In genomic region chr5:59709833-59710232, GRCh38 we compare ENCODE assay signal across 14 cellular contexts.
A peak's percentile ranks its signal among the peaks of the same experiment; 100 is the strongest.
DNase-seq lines count a peak whose midpoint lies in the region; ATAC-seq, FAIRE-seq and TF ChIP-seq lines count a peak whose summit lies in the region.
"Had no signal": no experiment of that assay in that cellular context is flagged by ENCODE, and none has a peak within 500 bp of the region (broad histone marks: within the 10 kb centered on the region; RNA-seq: fewer than 3 reads in every experiment).

No MANE protein-coding gene starts in this region.

- H3K23ac ChIP-seq in H1 (ENCODE audit: insufficient read length) (no peak overlapping the region), mesenchymal stem cell (ENCODE audit: low read length in 2 of 2) (no peak overlapping the region)

- no peak for ATAC-seq in GM18861 (IDR thresholded peaks at IDR 0.05; ENCODE audit: unreplicated experiment)
- ATAC-seq: stimulated activated effector memory CD8-positive, alpha-beta T cell treated with anti-CD3 and anti-CD28 coated beads, Interleukin-12 subunit alpha, Interleukin-12 subunit beta, amount 100 ng/mL, for 72 hours had no signal

- H3K9me3 ChIP-seq in H1 (ENCODE audit: insufficient read depth in 2 of 2, low read depth in 1 of 2, low read length in 1 of 2) (peaks cover 18 to 21% of the 10 kb centered on the region in 2 experiments), mesenchymal stem cell (ENCODE audit: control insufficient read depth, low read length) (no peaks in the 10 kb centered on the region), kidney (ENCODE audit: control insufficient read depth in 1 of 2, low read length in 2 of 2) (peaks cover 0 to 2% of the 10 kb centered on the region in 2 donors)

- H3K36me3 ChIP-seq in H1 (ENCODE audit: control insufficient read depth in 2 of 4, insufficient read depth in 4 of 4, low read length in 3 of 4): peaks cover 0 to 13% (median 6%) of the 10 kb centered on the region in 4 experiments; a peak in 3 of 8 replicates
- no peaks in the 10 kb centered on the region for H3K36me3 ChIP-seq in mesenchymal stem cell (ENCODE audit: control insufficient read depth in 1 of 2, insufficient read depth in 2 of 2, low read depth in 1 of 2, low read length in 2 of 2)
- no peaks in the 10 kb centered on the region for H3K36me3 ChIP-seq in kidney (ENCODE audit: control insufficient read depth in 1 of 2, insufficient read depth in 2 of 2, low read length in 2 of 2)
- H3K36me3 ChIP-seq: BLaER1 treated with 17β-estradiol and CSF1 and Interleukin-3, amounts not matched to agents 10 nM and 100 nM had no signal

- no peaks in the 10 kb centered on the region for H3K27me3 ChIP-seq in H1 (replicated peaks in 1 of 4; ENCODE audit: control insufficient read depth in 3 of 4, extremely low read depth in 1 of 4, insufficient read depth in 3 of 4, low read length in 3 of 4)
- no peaks in the 10 kb centered on the region for H3K27me3 ChIP-seq in mesenchymal stem cell (ENCODE audit: control insufficient read depth in 1 of 2, insufficient read depth in 1 of 2, low read length in 2 of 2)
- H3K27me3 ChIP-seq: BLaER1 treated with 17β-estradiol and CSF1 and Interleukin-3, amounts not matched to agents 10 nM and 100 nM had no signal

- H2AK5ac ChIP-seq in H1 (ENCODE audit: low read depth, low read length) (no peak overlapping the region), mesenchymal stem cell (ENCODE audit: low read length, severe bottlenecking) (no peak overlapping the region)

- H2BK5ac ChIP-seq in H1 (ENCODE audit: low read depth, low read length) (peak overlapping the region; percentile 8; the same call in 1 of the 2 replicates), mesenchymal stem cell (ENCODE audit: low read depth, low read length, poor library complexity, severe bottlenecking) (no peak overlapping the region)

- peak; percentile 49 for DNase-seq in AG08395 (ENCODE audit: low spot score)
- peak; percentile 68 for DNase-seq in LHCN-M2 (ENCODE audit: low read depth)
- DNase-seq in H1 (ENCODE audit: low read depth in 1 of 2, low spot score in 2 of 2): no peak
- peak; percentile 83 for DNase-seq in mesenchymal stem cell
- DNase-seq in RCC 7860 (ENCODE audit: low spot score): no peak
- DNase-seq in effector CD8-positive, alpha-beta T cell (lab: John Stamatoyannopoulos, UW): no peak
- DNase-seq in kidney: no peak
- DNase-seq: activated CD4-positive, alpha-beta T cell treated with anti-CD3 and anti-CD28 coated beads, Interleukin-2, amount 50 U/mL, for 4 hours; activated naive CD8-positive, alpha-beta T cell treated with anti-CD3 and anti-CD28 coated beads, Interleukin-2, amount 10 ng/mL, durations not matched to agents 7 days and 5 days; midbrain; NCI-H2171 had no signal

- H3K14ac ChIP-seq in H1 (ENCODE audit: insufficient read length) (no peak overlapping the region), mesenchymal stem cell (ENCODE audit: low read length in 2 of 2) (no peak overlapping the region)

- no peak overlapping the region for H2BK12ac ChIP-seq in H1 (ENCODE audit: low read depth, low read length)
- H2BK12ac ChIP-seq in mesenchymal stem cell (ENCODE audit: low read length in 2 of 2): no peak overlapping the region

- POLR2A ChIA-PET in H1 (lab: Charles Lee; ENCODE audit: partially characterized antibody): interaction anchor here (0.6 kb wide), 1 partner anchor 212 kb away, joined by 3 read pairs; no protein-coding TSS in a partner anchor

- no peak overlapping the region; the same call in 1 of the 2 replicates for H3K18ac ChIP-seq in H1 (ENCODE audit: extremely low read depth, low read length)
- no peak overlapping the region for H3K18ac ChIP-seq in mesenchymal stem cell (ENCODE audit: low read depth in 1 of 2, low read length in 2 of 2)

- H3K79me1 ChIP-seq in H1 (ENCODE audit: low read depth, low read length) (no peaks in the 10 kb centered on the region), mesenchymal stem cell (replicated peaks; ENCODE audit: low read length, poor library complexity, severe bottlenecking) (peaks cover 6% of the 10 kb centered on the region)

- no peak overlapping the region for H4K5ac ChIP-seq in H1 (ENCODE audit: insufficient read length, low read depth, low read length)

- H4K8ac ChIP-seq in H1 (ENCODE audit: extremely low read depth, insufficient read depth, low read length): no peak overlapping the region
- no peak overlapping the region for H4K8ac ChIP-seq in mesenchymal stem cell (ENCODE audit: low read length)

- H3K4me2 ChIP-seq in H1 (ENCODE audit: insufficient read depth in 1 of 2, low read depth in 2 of 2, low read length in 2 of 2): peak overlapping the region; percentile 44 to 60
- no peak overlapping the region for H3K4me2 ChIP-seq in mesenchymal stem cell (ENCODE audit: low read length, poor library complexity, severe bottlenecking)
- H3K4me2 ChIP-seq: BLaER1 treated with 17β-estradiol and CSF1 and Interleukin-3, amounts not matched to agents 10 nM and 100 nM had no signal

- TF ChIP-seq CTCF in H1 (IDR thresholded peaks at IDR 0.05; ENCODE audit: control extremely low read depth in 1 of 3, insufficient read depth in 1 of 3, low read depth in 1 of 3, low read length in 3 of 3): no peak
- TF ChIP-seq CTCF in kidney (IDR thresholded peaks at IDR 0.05; ENCODE audit: borderline replicate concordance, extremely low read depth, insufficient read depth): no peak

- TF ChIP-seq POLR2A in H1 (IDR thresholded peaks at IDR 0.05; ENCODE audit: control extremely low read depth in 1 of 2, low read depth in 2 of 2, low read length in 2 of 2): no peak

- no peaks in the 10 kb centered on the region for H3K23me2 ChIP-seq in H1 (ENCODE audit: low read depth, low read length)

- H4K91ac ChIP-seq in H1 (replicated peaks; ENCODE audit: insufficient read length, low read length) (no peak overlapping the region), mesenchymal stem cell (ENCODE audit: low read length) (no peak overlapping the region)

- FAIRE-seq in H1 (lab: Jason Lieb, UNC) (no peak), RCC 7860 (lab: Jason Lieb, UNC) (no peak), kidney (lab: Jason Lieb, UNC) (no peak)

- TF ChIP-seq EP300 in H1 (IDR thresholded peaks at IDR 0.05; ENCODE audit: borderline replicate concordance in 1 of 2, low read depth in 2 of 2, low read length in 2 of 2): no peak

- H3K56ac ChIP-seq in H1 (replicated peaks; ENCODE audit: insufficient read length, low read depth, low read length): no peak overlapping the region

- peak overlapping the region; percentile 84 for H2BK120ac ChIP-seq in H1 (replicated peaks; ENCODE audit: low read depth, low read length)
- no peak overlapping the region for H2BK120ac ChIP-seq in mesenchymal stem cell (ENCODE audit: low read depth, low read length)

- no peak overlapping the region for H3K9ac ChIP-seq in H1 (replicated peaks in 1 of 4; ENCODE audit: extremely low read depth in 1 of 4, low read depth in 3 of 4, low read length in 3 of 4)
- no peak overlapping the region for H3K9ac ChIP-seq in mesenchymal stem cell (ENCODE audit: low read length)
- no peak overlapping the region for H3K9ac ChIP-seq in kidney (ENCODE audit: low read length in 2 of 2)
- H3K9ac ChIP-seq: BLaER1 treated with 17β-estradiol and CSF1 and Interleukin-3, amounts not matched to agents 10 nM and 100 nM had no signal

- no peak for TF ChIP-seq RAD21 in H1 (IDR thresholded peaks at IDR 0.05 in 1 of 2, conservative IDR thresholded peaks at IDR 0.05 in 1 of 2; ENCODE audit: low read depth in 2 of 2, low read length in 2 of 2)

- no peak overlapping the region for H2AFZ ChIP-seq in H1 (ENCODE audit: low read length)
- no peak overlapping the region for H2AFZ ChIP-seq in mesenchymal stem cell (ENCODE audit: low read depth, low read length)

- 5% methylated on average over 2 of the region's 2 CpGs; no CpG with 5 or more reads in 1 of the 2 experiments for WGBS in H1 (ENCODE audit: extremely low coverage in 1 of 2, insufficient coverage in 1 of 2, insufficient read length in 1 of 2, insufficient replicate concordance in 2 of 2, low coverage in 1 of 2, low lambda C conversion rate in 2 of 2, missing lambda C conversion rate in 1 of 2), 2 experiments
- WGBS in mesenchymal stem cell: 6% methylated on average over 2 of the region's 2 CpGs

- no peak overlapping the region for H3K4ac ChIP-seq in H1 (replicated peaks; ENCODE audit: insufficient read length, low read depth, low read length)
- H3K4ac ChIP-seq in mesenchymal stem cell (ENCODE audit: low read depth in 1 of 2, low read length in 2 of 2): no peak overlapping the region

- peaks cover 0 to 21% (median 7%) of the 10 kb centered on the region in 4 experiments; a peak in 3 of 7 replicates for H3K4me1 ChIP-seq in H1 (replicated peaks in 1 of 4; ENCODE audit: control insufficient read depth in 3 of 4, insufficient read depth in 4 of 4, low read length in 3 of 4)
- H3K4me1 ChIP-seq in mesenchymal stem cell (ENCODE audit: control insufficient read depth, insufficient read depth, low read depth, low read length): no peaks in the 10 kb centered on the region
- no peaks in the 10 kb centered on the region for H3K4me1 ChIP-seq in kidney (ENCODE audit: control insufficient read depth in 1 of 2, insufficient read depth in 1 of 2, low read depth in 1 of 2, low read length in 2 of 2)
- H3K4me1 ChIP-seq: BLaER1 treated with 17β-estradiol and CSF1 and Interleukin-3, amounts not matched to agents 10 nM and 100 nM had no signal

- H2BK20ac ChIP-seq in H1 (ENCODE audit: low read length): 0 out of 2 replicates have a peak overlapping the region, but pooled peaks have one; percentile 5

- H3K27ac ChIP-seq in H1 (ENCODE audit: low read depth, low read length) (no peak overlapping the region), mesenchymal stem cell (ENCODE audit: low read length, poor library complexity, severe bottlenecking) (peak overlapping the region; percentile 33), kidney (ENCODE audit: low read depth in 2 of 2, low read length in 2 of 2) (no peak overlapping the region)
- H3K27ac ChIP-seq: BLaER1 treated with 17β-estradiol and CSF1 and Interleukin-3, amounts not matched to agents 10 nM and 100 nM had no signal

- H3K79me2 ChIP-seq in H1 (ENCODE audit: control insufficient read depth in 1 of 2, insufficient read depth in 2 of 2, low read length in 2 of 2): no peaks in the 10 kb centered on the region

- H2BK15ac ChIP-seq in H1 (ENCODE audit: low read length): no peak overlapping the region
- no peak overlapping the region for H2BK15ac ChIP-seq in mesenchymal stem cell (ENCODE audit: low read depth, poor library complexity, severe bottlenecking)

- CTCF ChIA-PET in H1 (lab: Charles Lee; ENCODE audit: partially characterized antibody): interaction anchor here (0.6 to 3.1 kb wide), 9 partner anchors 10 to 1199 kb away, joined by 3 to 11 read pairs (median 5); no protein-coding TSS in a partner anchor

- H3K4me3 ChIP-seq in H1 (ENCODE audit: extremely low read depth in 1 of 4, insufficient read depth in 2 of 4, low read depth in 3 of 4, low read length in 4 of 4): peak overlapping the region in 1 of 4 experiments; percentile 38; a peak in 3 of 8 replicates
- H3K4me3 ChIP-seq in mesenchymal stem cell (ENCODE audit: insufficient read depth in 1 of 2, low read depth in 1 of 2, low read length in 2 of 2): no peak overlapping the region
- H3K4me3 ChIP-seq in kidney (ENCODE audit: low read length in 2 of 2): no peak overlapping the region
- H3K4me3 ChIP-seq: BLaER1 treated with 17β-estradiol and CSF1 and Interleukin-3, amounts not matched to agents 10 nM and 100 nM had no signal

- no peaks in the 10 kb centered on the region for H4K20me1 ChIP-seq in H1 (replicated peaks in 1 of 2; ENCODE audit: control insufficient read depth in 1 of 2, insufficient read depth in 2 of 2, low read length in 2 of 2)
- H4K20me1 ChIP-seq: BLaER1 treated with 17β-estradiol and CSF1 and Interleukin-3, amounts not matched to agents 10 nM and 100 nM had no signal

- intact Hi-C loops in kidney (cut with DNase I): no loop called here

Comparison
In these comparisons a context has a peak if more than half of its experiments do, and no peak if none do; other contexts are left out.
1. DNase-seq: peak in AG08395 (single experiment), LHCN-M2 (single experiment) and mesenchymal stem cell (single experiment); none in H1 (0 of 2), RCC 7860 (single experiment), effector CD8-positive, alpha-beta T cell (single experiment) and kidney (single experiment).